Comparison of ENCODE assay signal across 14 cellular contexts in genomic region chr2:47041065-47041464, GRCh38.
A peak's percentile ranks its signal among the peaks of the same experiment; 100 is the strongest.
DNase-seq lines count a peak whose midpoint lies in the region; ATAC-seq and TF ChIP-seq lines count a peak whose summit lies in the region.
"Had no signal": no experiment of that assay in that cellular context is flagged by ENCODE, and none has a peak within 500 bp of the region (broad histone marks: within the 10 kb centered on the region; RNA-seq: fewer than 3 reads in every experiment).

No MANE protein-coding gene starts in this region.

- no peak overlapping the region for H3K4me3 ChIP-seq in liver (ENCODE audit: low read depth in 1 of 3, low read length in 3 of 3)
- no peak overlapping the region for H3K4me3 ChIP-seq in body of pancreas

- DNase-seq in EH (ENCODE audit: low read depth) (peak; percentile 20), OCI-M1 (lab: John Stamatoyannopoulos, UW) (no peak), NCI-H2081 treated with DMSO at 0.1 percent for 48 hours (lab: John Stamatoyannopoulos, UW) (no peak), body of pancreas (no peak), hippocampal formation (lab: John Stamatoyannopoulos, UW) (no peak)
- DNase-seq in stimulated activated naive B cell treated with anti-CD40 and anti-IgM and Interleukin-4, amounts not matched to agents 10 μg/mL and 1 μg/mL and 100 μg/mL, for 72 hours = no peak
- DNase-seq: activated T-cell treated with anti-CD3 and anti-CD28 coated beads, Interleukin-2, amount 50 U/mL, for 4 hours; central memory CD4-positive, alpha-beta T cell; mesendoderm; SIG-M5; small intestine had no signal

- no peak for TF ChIP-seq RAD21 in liver (IDR thresholded peaks at IDR 0.05)

- 72% methylated on average over 8 of the region's 8 CpGs for whole genome bisulfite sequencing in liver
- WGBS in body of pancreas, 2 donors = 74 to 83% methylated on average over 6 to 8 of the region's 8 CpGs

- H3K9me3 Mint-ChIP-seq in dendritic cell treated with granulocyte-macrophage colony-stimulating factor and Interleukin-4, amounts not matched to agents 40 ng/mL and 50 ng/mL, for 4 days = no peaks in the 10 kb centered on the region
- no peaks in the 10 kb centered on the region for H3K9me3 Mint-ChIP-seq in stimulated activated naive B cell treated with anti-CD40 and anti-IgM and Interleukin-4, amounts not matched to agents 10 μg/mL and 1 μg/mL and 100 μg/mL, for 72 hours
- H3K9me3 Mint-ChIP-seq: activated T-cell treated with anti-CD3 and anti-CD28 coated beads, Interleukin-2, amount 50 U/mL, for 4 hours had no signal

- no peaks in the 10 kb centered on the region for H3K27me3 Mint-ChIP-seq in dendritic cell treated with granulocyte-macrophage colony-stimulating factor and Interleukin-4, amounts not matched to agents 40 ng/mL and 50 ng/mL, for 4 days
- H3K27me3 Mint-ChIP-seq in stimulated activated naive B cell treated with anti-CD40 and anti-IgM and Interleukin-4, amounts not matched to agents 10 μg/mL and 1 μg/mL and 100 μg/mL, for 72 hours = no peaks in the 10 kb centered on the region

- no peak for ATAC-seq in stimulated activated naive B cell treated with anti-CD40 and anti-IgM and Interleukin-4, amounts not matched to agents 10 μg/mL and 1 μg/mL and 100 μg/mL, for 72 hours (replicated peaks)
- no peak for ATAC-seq in body of pancreas
- ATAC-seq: activated T-cell treated with anti-CD3 and anti-CD28 coated beads, Interleukin-2, amount 50 U/mL, for 4 hours had no signal

- peaks cover 100% of the 10 kb centered on the region for H3K36me3 Mint-ChIP-seq in dendritic cell treated with granulocyte-macrophage colony-stimulating factor and Interleukin-4, amounts not matched to agents 40 ng/mL and 50 ng/mL, for 4 days (ENCODE audit: low read depth)
- H3K36me3 Mint-ChIP-seq in stimulated activated naive B cell treated with anti-CD40 and anti-IgM and Interleukin-4, amounts not matched to agents 10 μg/mL and 1 μg/mL and 100 μg/mL, for 72 hours = peaks cover 59 to 76% of the 10 kb centered on the region in 2 donors

- peak overlapping the region in 1 of 2 donors; percentile 4 for H3K9ac ChIP-seq in liver (ENCODE audit: low read depth in 1 of 2, low read length in 2 of 2)
- H3K9ac ChIP-seq: KMS-11 had no signal

- TF ChIP-seq CTCF in liver (IDR thresholded peaks at IDR 0.05; ENCODE audit: low read depth, low read length, missing input control) (no peak), body of pancreas (IDR thresholded peaks at IDR 0.05) (no peak)

- H3K27ac ChIP-seq in liver (ENCODE audit: low read depth in 1 of 2, low read length in 2 of 2) = peak overlapping the region; percentile 81 to 88
- no peak overlapping the region for H3K27ac ChIP-seq in body of pancreas
- H3K27ac ChIP-seq: KMS-11 had no signal

- no peak for TF ChIP-seq POLR2A in body of pancreas (IDR thresholded peaks at IDR 0.05)

- peak overlapping the region; percentile 35 for H3K27ac Mint-ChIP-seq in dendritic cell treated with granulocyte-macrophage colony-stimulating factor and Interleukin-4, amounts not matched to agents 40 ng/mL and 50 ng/mL, for 4 days
- peak overlapping the region; percentile 59 for H3K27ac Mint-ChIP-seq in stimulated activated naive B cell treated with anti-CD40 and anti-IgM and Interleukin-4, amounts not matched to agents 10 μg/mL and 1 μg/mL and 100 μg/mL, for 72 hours

- H3K36me3 ChIP-seq in liver (ENCODE audit: control insufficient read depth in 4 of 4, insufficient read depth in 3 of 4, low read depth in 1 of 4, low read length in 3 of 4) = no peaks in the 10 kb centered on the region
- H3K36me3 ChIP-seq in body of pancreas (replicated peaks in 1 of 2; ENCODE audit: insufficient read depth in 1 of 2, low read depth in 2 of 2) = peaks cover 0 to 2% of the 10 kb centered on the region in 2 donors

- intact Hi-C loops in dendritic cell treated with granulocyte-macrophage colony-stimulating factor and Interleukin-4, amounts not matched to agents 40 ng/mL and 50 ng/mL, for 4 days (cut with micrococcal nuclease) = no loop called here
- intact Hi-C loops in body of pancreas (cut with DNase I) = no loop called here

- H3K4me1 ChIP-seq in liver (ENCODE audit: control insufficient read depth in 4 of 4, insufficient read depth in 4 of 4, low read length in 3 of 4) = peaks cover 4 to 33% (median 17%) of the 10 kb centered on the region in 4 donors
- H3K4me1 ChIP-seq in body of pancreas = peaks cover 15% of the 10 kb centered on the region

- no peak overlapping the region for H3K4me3 Mint-ChIP-seq in dendritic cell treated with granulocyte-macrophage colony-stimulating factor and Interleukin-4, amounts not matched to agents 40 ng/mL and 50 ng/mL, for 4 days
- no peak overlapping the region for H3K4me3 Mint-ChIP-seq in stimulated activated naive B cell treated with anti-CD40 and anti-IgM and Interleukin-4, amounts not matched to agents 10 μg/mL and 1 μg/mL and 100 μg/mL, for 72 hours
- H3K4me3 Mint-ChIP-seq: activated T-cell treated with anti-CD3 and anti-CD28 coated beads, Interleukin-2, amount 50 U/mL, for 4 hours had no signal

- H3K27me3 ChIP-seq in liver (ENCODE audit: control insufficient read depth in 4 of 4, insufficient read depth in 4 of 4, low read length in 3 of 4) (no peaks in the 10 kb centered on the region), body of pancreas (no peaks in the 10 kb centered on the region)

- H3K9me3 ChIP-seq in liver (ENCODE audit: control insufficient read depth in 4 of 4, low read length in 3 of 4) (no peaks in the 10 kb centered on the region), body of pancreas (no peaks in the 10 kb centered on the region)

- peaks cover 77% of the 10 kb centered on the region for H3K4me1 Mint-ChIP-seq in dendritic cell treated with granulocyte-macrophage colony-stimulating factor and Interleukin-4, amounts not matched to agents 40 ng/mL and 50 ng/mL, for 4 days (ENCODE audit: low read depth)
- H3K4me1 Mint-ChIP-seq in stimulated activated naive B cell treated with anti-CD40 and anti-IgM and Interleukin-4, amounts not matched to agents 10 μg/mL and 1 μg/mL and 100 μg/mL, for 72 hours = peaks cover 42 to 57% of the 10 kb centered on the region in 2 donors

TF ChIP-seq in liver, 16 proteins besides CTCF, POLR2A, EP300 and RAD21:
- TF ChIP-seq FOXA2 (IDR thresholded peaks at IDR 0.05) (no peak), SP1 (IDR thresholded peaks at IDR 0.05) (no peak), TAF1 (conservative IDR thresholded peaks at IDR 0.05) (no peak), JUND (IDR thresholded peaks at IDR 0.05) (no peak), HNF4G (IDR thresholded peaks at IDR 0.05) (no peak), RXRA (IDR thresholded peaks at IDR 0.05) (no peak), GABPA (IDR thresholded peaks at IDR 0.05 in 1 of 2, conservative IDR thresholded peaks at IDR 0.05 in 1 of 2) (no peak), NR2F2 (IDR thresholded peaks at IDR 0.05) (no peak), HNF4A (conservative IDR thresholded peaks at IDR 0.05) (no peak), ATF3 (IDR thresholded peaks at IDR 0.05) (no peak), FOXA1 (IDR thresholded peaks at IDR 0.05) (no peak), EGR1 (IDR thresholded peaks at IDR 0.05; ENCODE audit: low read depth in 2 of 2) (no peak)
- TF ChIP-seq, protein P1, sequence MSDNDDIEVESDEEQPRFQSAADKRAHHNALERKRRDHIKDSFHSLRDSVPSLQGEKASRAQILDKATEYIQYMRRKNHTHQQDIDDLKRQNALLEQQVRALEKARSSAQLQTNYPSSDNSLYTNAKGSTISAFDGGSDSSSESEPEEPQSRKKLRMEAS (IDR thresholded peaks at IDR 0.05) = no peak
TF ChIP-seq in liver: peak in this region for 0.

Comparison
In these comparisons a context has a peak if more than half of its experiments do, and no peak if none do; other contexts are left out.
1. H3K27ac ChIP-seq: peak in liver (2 of 2); none in body of pancreas (0 of 4).